ENCODE assay signal across 8 cellular contexts in the genomic region with DNA sequence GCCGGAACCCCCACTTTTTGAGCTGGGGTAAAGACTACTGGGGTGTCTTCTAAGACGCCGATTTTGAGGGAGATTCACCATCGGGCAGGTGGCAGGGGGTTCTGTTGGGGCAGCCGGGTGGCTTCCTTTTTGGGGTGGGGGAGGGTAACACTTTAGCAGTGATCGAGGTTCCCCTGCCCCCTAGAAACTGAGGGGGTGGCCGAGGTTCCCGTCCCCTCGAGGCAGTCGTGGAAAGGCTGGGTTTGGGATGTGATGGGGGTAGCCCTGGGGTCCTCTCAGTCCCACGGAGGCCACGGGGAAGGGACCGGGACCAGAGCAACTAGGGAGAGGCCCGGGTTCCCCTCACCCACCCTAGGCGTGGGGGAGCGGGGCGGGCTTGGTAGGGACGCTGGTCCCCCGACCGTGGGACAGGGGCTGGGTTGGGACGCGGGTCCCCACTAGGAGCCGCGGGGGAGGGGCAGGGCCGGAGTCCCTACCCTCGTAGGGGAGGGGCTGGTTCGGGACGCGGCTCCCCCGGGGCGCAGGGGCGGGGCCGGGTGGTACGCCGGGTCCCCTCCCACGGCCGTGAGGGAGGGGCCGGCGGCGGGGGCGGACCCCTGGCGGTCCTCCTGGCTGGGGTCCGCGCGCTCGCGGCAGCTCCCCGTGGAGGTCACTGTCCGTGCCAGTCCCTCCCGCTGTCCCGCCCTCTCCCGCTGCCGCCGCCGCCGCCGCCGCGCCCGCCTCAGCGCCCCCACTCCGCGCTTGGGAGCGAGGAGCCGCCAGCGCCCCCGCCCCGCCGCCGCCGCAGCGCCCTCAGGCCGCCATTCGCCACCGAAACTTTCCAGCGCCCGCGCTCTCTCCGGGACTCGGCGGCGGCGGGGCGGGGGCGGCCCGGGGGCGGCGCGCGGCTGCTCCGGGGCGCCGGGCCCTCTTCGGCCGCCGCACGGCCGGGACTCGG. TPM values are rescaled to one million over a fixed set of nuclear protein-coding genes. Genes with fewer than 3 reads are reported as not detected.
DNase-seq lines count a peak whose midpoint lies in the region; ATAC-seq and TF ChIP-seq lines count a peak whose summit lies in the region.

A gene (plus strand): TSS at position 624 of the 937 bp plus-strand sequence. CDS start 188,529 bp downstream, outside the sequence.

- H3K4me2 ChIP-seq in H9 (ENCODE audit: insufficient read depth, insufficient read length, low read length) (peak within 1 kb of the TSS; percentile 67), mesenchymal stem cell (ENCODE audit: low read length, poor library complexity, severe bottlenecking) (peak within 1 kb of the TSS; percentile 50)

- ATAC-seq in activated CD8-positive, alpha-beta T cell treated with anti-CD3 and anti-CD28 coated beads for 36 hours: peak; percentile 43
- peak; percentile 32 for ATAC-seq in effector memory CD8-positive, alpha-beta T cell (replicated peaks)
- peak; percentile 19 to 51 for ATAC-seq in stimulated activated naive B cell treated with anti-CD40 and anti-IgM and Interleukin-4, amounts not matched to agents 10 μg/mL and 1 μg/mL and 100 μg/mL, for 72 hours (replicated peaks)

- H3K14ac ChIP-seq in H9 (ENCODE audit: insufficient read depth, low read length) (peak within 1 kb of the TSS; percentile 94), mesenchymal stem cell (ENCODE audit: low read length in 2 of 2) (peak within 1 kb of the TSS; percentile 36 to 60)

- H2BK12ac ChIP-seq in H9 (ENCODE audit: insufficient read length, low read depth, low read length) (no peak within 1 kb of the TSS), mesenchymal stem cell (ENCODE audit: low read length in 2 of 2) (peak within 1 kb of the TSS; percentile 72 to 77)

- no peak within 1 kb of the TSS for H2AK5ac ChIP-seq in H9 (ENCODE audit: insufficient read length, low read length)
- peak within 1 kb of the TSS; percentile 45 for H2AK5ac ChIP-seq in mesenchymal stem cell (ENCODE audit: low read length, severe bottlenecking)

- no peak within 1 kb of the TSS for H4K8ac ChIP-seq in H9 (replicated peaks; ENCODE audit: insufficient read length, low read depth, low read length)
- H4K8ac ChIP-seq in mesenchymal stem cell (ENCODE audit: low read length): peak within 1 kb of the TSS; percentile 75

- peaks cover 18 to 32% of the 10 kb centered on the region in 2 experiments for H3K4me1 Mint-ChIP-seq in H9
- peaks cover 43% of the 10 kb centered on the region for H3K4me1 Mint-ChIP-seq in activated CD8-positive, alpha-beta T cell treated with anti-CD3 and anti-CD28 coated beads for 36 hours (ENCODE audit: low read depth)
- H3K4me1 Mint-ChIP-seq in effector memory CD8-positive, alpha-beta T cell (ENCODE audit: low read depth in 2 of 2): peaks cover 23 to 25% of the 10 kb centered on the region in 2 donors
- peaks cover 22 to 33% of the 10 kb centered on the region in 2 donors for H3K4me1 Mint-ChIP-seq in stimulated activated naive B cell treated with anti-CD40 and anti-IgM and Interleukin-4, amounts not matched to agents 10 μg/mL and 1 μg/mL and 100 μg/mL, for 72 hours

- H4K20me1 ChIP-seq in H9 (ENCODE audit: control insufficient read depth, insufficient read depth, insufficient read length): no peaks in the 10 kb centered on the region

- peak within 1 kb of the TSS in 1 of 3 experiments; percentile 97; a peak in 4 of 7 replicates for H3K27ac Mint-ChIP-seq in H9
- peak within 1 kb of the TSS; percentile 93 for H3K27ac Mint-ChIP-seq in activated CD8-positive, alpha-beta T cell treated with anti-CD3 and anti-CD28 coated beads for 36 hours
- H3K27ac Mint-ChIP-seq in effector memory CD8-positive, alpha-beta T cell: peak within 1 kb of the TSS; percentile 67 to 96
- H3K27ac Mint-ChIP-seq in stimulated activated naive B cell treated with anti-CD40 and anti-IgM and Interleukin-4, amounts not matched to agents 10 μg/mL and 1 μg/mL and 100 μg/mL, for 72 hours: peak within 1 kb of the TSS; percentile 81

- DNase-seq in ELF-1 (ENCODE audit: low read depth, low spot score): peak; percentile 31
- peak; percentile 34 for DNase-seq in H9
- DNase-seq in NCI-H2196 (lab: John Stamatoyannopoulos, UW; ENCODE audit: unreplicated experiment): peak; percentile 12
- peak; percentile 57 for DNase-seq in activated CD8-positive, alpha-beta T cell treated with anti-CD3 and anti-CD28 coated beads for 36 hours
- DNase-seq in effector memory CD8-positive, alpha-beta T cell: peak; percentile 9 to 33 (median 23)
- peak; percentile 45 for DNase-seq in mesenchymal stem cell
- peak; percentile 13 for DNase-seq in stimulated activated naive B cell treated with anti-CD40 and anti-IgM and Interleukin-4, amounts not matched to agents 10 μg/mL and 1 μg/mL and 100 μg/mL, for 72 hours
- no peak for DNase-seq in HPDE6-E6E7 (ENCODE audit: extremely low spot score)

- H4K91ac ChIP-seq in H9 (ENCODE audit: insufficient read length, low read depth, low read length) (peak within 1 kb of the TSS; percentile 12), mesenchymal stem cell (ENCODE audit: low read length) (peak within 1 kb of the TSS; percentile 75)

- peaks cover 5 to 36% of the 10 kb centered on the region in 2 experiments; a peak in 3 of 5 replicates for H3K9me3 Mint-ChIP-seq in H9
- no peaks in the 10 kb centered on the region for H3K9me3 Mint-ChIP-seq in activated CD8-positive, alpha-beta T cell treated with anti-CD3 and anti-CD28 coated beads for 36 hours
- H3K9me3 Mint-ChIP-seq in effector memory CD8-positive, alpha-beta T cell: no peaks in the 10 kb centered on the region
- no peaks in the 10 kb centered on the region for H3K9me3 Mint-ChIP-seq in stimulated activated naive B cell treated with anti-CD40 and anti-IgM and Interleukin-4, amounts not matched to agents 10 μg/mL and 1 μg/mL and 100 μg/mL, for 72 hours

- H3K27me3 ChIP-seq in H9 (ENCODE audit: insufficient read depth, low read length) (no peaks in the 10 kb centered on the region; the same call in 1 of the 2 replicates), mesenchymal stem cell (ENCODE audit: control insufficient read depth in 1 of 2, insufficient read depth in 1 of 2, low read length in 2 of 2) (peaks cover 0 to 2% of the 10 kb centered on the region in 2 experiments)

- no peak within 1 kb of the TSS for H3K56ac ChIP-seq in H9 (ENCODE audit: insufficient read length, low read depth, low read length)

- no peaks in the 10 kb centered on the region for H3K79me1 ChIP-seq in H9 (ENCODE audit: insufficient read depth, low read depth, low read length, poor library complexity, severe bottlenecking)
- no peaks in the 10 kb centered on the region for H3K79me1 ChIP-seq in mesenchymal stem cell (replicated peaks; ENCODE audit: low read length, poor library complexity, severe bottlenecking)

- no peak within 1 kb of the TSS for H2BK120ac ChIP-seq in H9 (ENCODE audit: low read depth, low read length, poor library complexity, severe bottlenecking)
- peak within 1 kb of the TSS; percentile 73 for H2BK120ac ChIP-seq in mesenchymal stem cell (ENCODE audit: low read depth, low read length)

- no peak within 1 kb of the TSS for H2BK15ac ChIP-seq in H9 (ENCODE audit: low read depth, low read length)
- peak within 1 kb of the TSS; percentile 89 for H2BK15ac ChIP-seq in mesenchymal stem cell (ENCODE audit: low read depth, poor library complexity, severe bottlenecking)

- H3K36me3 Mint-ChIP-seq in H9 (ENCODE audit: insufficient read depth in 1 of 3, low read depth in 3 of 3): peaks cover 2 to 12% (median 7%) of the 10 kb centered on the region in 3 experiments
- peaks cover 5% of the 10 kb centered on the region for H3K36me3 Mint-ChIP-seq in activated CD8-positive, alpha-beta T cell treated with anti-CD3 and anti-CD28 coated beads for 36 hours (ENCODE audit: low read depth)
- peaks cover 23% of the 10 kb centered on the region for H3K36me3 Mint-ChIP-seq in effector memory CD8-positive, alpha-beta T cell (ENCODE audit: insufficient read depth)
- peaks cover 6 to 8% of the 10 kb centered on the region in 2 donors for H3K36me3 Mint-ChIP-seq in stimulated activated naive B cell treated with anti-CD40 and anti-IgM and Interleukin-4, amounts not matched to agents 10 μg/mL and 1 μg/mL and 100 μg/mL, for 72 hours

- no peaks in the 10 kb centered on the region for H3K36me3 ChIP-seq in mesenchymal stem cell (ENCODE audit: control insufficient read depth in 1 of 2, insufficient read depth in 2 of 2, low read depth in 1 of 2, low read length in 2 of 2)

- POLR2A ChIA-PET in activated CD8-positive, alpha-beta T cell treated with anti-CD3 and anti-CD28 coated beads for 36 hours (lab: Charles Lee): interaction anchor here (0.6 to 2.6 kb wide), 2 partner anchors 123 to 294 kb away, joined by 3 to 10 read pairs; no protein-coding TSS in a partner anchor

- H3K9me3 ChIP-seq in H9 (ENCODE audit: control insufficient read depth, low read depth, low read length): no peaks in the 10 kb centered on the region
- no peaks in the 10 kb centered on the region for H3K9me3 ChIP-seq in mesenchymal stem cell (ENCODE audit: control insufficient read depth, low read length)

- H2BK5ac ChIP-seq in H9 (ENCODE audit: insufficient read length, low read length) (no peak within 1 kb of the TSS), mesenchymal stem cell (ENCODE audit: low read depth, low read length, poor library complexity, severe bottlenecking) (peak within 1 kb of the TSS; percentile 31)

- no peak within 1 kb of the TSS for H4K5ac ChIP-seq in H9 (ENCODE audit: insufficient read length, low read depth, low read length)

- TF ChIP-seq CTCF in H9 (conservative IDR thresholded peaks at IDR 0.05): no peak
- TF ChIP-seq CTCF in activated CD8-positive, alpha-beta T cell treated with anti-CD3 and anti-CD28 coated beads for 36 hours (IDR thresholded peaks at IDR 0.05): no peak

- H3K27ac ChIP-seq in H9 (ENCODE audit: insufficient read length, low read depth, low read length): no peak within 1 kb of the TSS
- H3K27ac ChIP-seq in mesenchymal stem cell (ENCODE audit: low read length, poor library complexity, severe bottlenecking): peak within 1 kb of the TSS; percentile 45

- peak within 1 kb of the TSS; percentile 75 to 76 for H3K4me3 ChIP-seq in mesenchymal stem cell (ENCODE audit: insufficient read depth in 1 of 2, low read depth in 1 of 2, low read length in 2 of 2)

- no CpG with 5 or more reads among the region's 99 CpGs for WGBS in H9 (ENCODE audit: extremely low coverage, insufficient read length, low lambda C conversion rate)
- WGBS in mesenchymal stem cell: 1% methylated on average over 25 of the region's 99 CpGs

- CTCF ChIA-PET in activated CD8-positive, alpha-beta T cell treated with anti-CD3 and anti-CD28 coated beads for 36 hours (lab: Charles Lee): no interaction called here

- H2BK20ac ChIP-seq in H9 (ENCODE audit: low read depth, low read length, poor library complexity, severe bottlenecking): no peak within 1 kb of the TSS

- peaks cover 22% of the 10 kb centered on the region for H3K27me3 Mint-ChIP-seq in H9 (ENCODE audit: low read depth)
- H3K27me3 Mint-ChIP-seq in activated CD8-positive, alpha-beta T cell treated with anti-CD3 and anti-CD28 coated beads for 36 hours: no peaks in the 10 kb centered on the region
- no peaks in the 10 kb centered on the region for H3K27me3 Mint-ChIP-seq in effector memory CD8-positive, alpha-beta T cell
- peaks cover 0 to 19% of the 10 kb centered on the region in 2 donors for H3K27me3 Mint-ChIP-seq in stimulated activated naive B cell treated with anti-CD40 and anti-IgM and Interleukin-4, amounts not matched to agents 10 μg/mL and 1 μg/mL and 100 μg/mL, for 72 hours

- H2AFZ ChIP-seq in H9 (ENCODE audit: low read length): no peak within 1 kb of the TSS
- H2AFZ ChIP-seq in mesenchymal stem cell (ENCODE audit: low read depth, low read length): no peak within 1 kb of the TSS

- H3K4me1 ChIP-seq in H9 (ENCODE audit: insufficient read depth, low read length) (peaks cover 9% of the 10 kb centered on the region), mesenchymal stem cell (ENCODE audit: control insufficient read depth, insufficient read depth, low read depth, low read length) (peaks cover 6% of the 10 kb centered on the region)

- 0 out of 2 replicates have a peak within 1 kb of the TSS, but pooled peaks have one; percentile 46 for H3K4ac ChIP-seq in H9 (ENCODE audit: low read depth, low read length)
- H3K4ac ChIP-seq in mesenchymal stem cell (ENCODE audit: low read depth in 1 of 2, low read length in 2 of 2): peak within 1 kb of the TSS in 1 of 2 experiments; percentile 69

- H3K9ac ChIP-seq in H9 (ENCODE audit: extremely low read depth, insufficient read length, low read length) (peak within 1 kb of the TSS; percentile 43), mesenchymal stem cell (ENCODE audit: low read length) (peak within 1 kb of the TSS; percentile 74)

- H3K18ac ChIP-seq in H9 (ENCODE audit: insufficient read length, low read depth, low read length) (peak within 1 kb of the TSS; percentile 88), mesenchymal stem cell (ENCODE audit: low read depth in 1 of 2, low read length in 2 of 2) (peak within 1 kb of the TSS; percentile 80 to 83)

- intact Hi-C loops in activated CD8-positive, alpha-beta T cell treated with anti-CD3 and anti-CD28 coated beads for 36 hours (cut with micrococcal nuclease): loop anchor here (10.0 kb wide), 2 partner anchors 180 to 240 kb away; no protein-coding TSS in a partner anchor

- H3K79me2 ChIP-seq in H9 (ENCODE audit: insufficient read depth, low read length): peaks cover 4% of the 10 kb centered on the region; the same call in 1 of the 2 replicates

- H3T11ph ChIP-seq in H9 (ENCODE audit: low read length): no peak within 1 kb of the TSS

- H3K23ac ChIP-seq in H9 (ENCODE audit: insufficient read length, low read depth, low read length) (no peak within 1 kb of the TSS), mesenchymal stem cell (ENCODE audit: low read length in 2 of 2) (no peak within 1 kb of the TSS)

- peaks cover 20% of the 10 kb centered on the region for H3K23me2 ChIP-seq in H9 (ENCODE audit: insufficient read length, low read depth, low read length, poor library complexity, severe bottlenecking)

- H3K4me3 Mint-ChIP-seq in H9: peak within 1 kb of the TSS; percentile 62 to 85
- peak within 1 kb of the TSS; percentile 76 for H3K4me3 Mint-ChIP-seq in activated CD8-positive, alpha-beta T cell treated with anti-CD3 and anti-CD28 coated beads for 36 hours
- H3K4me3 Mint-ChIP-seq in effector memory CD8-positive, alpha-beta T cell: peak within 1 kb of the TSS; percentile 78 to 82
- peak within 1 kb of the TSS; percentile 78 to 83 for H3K4me3 Mint-ChIP-seq in stimulated activated naive B cell treated with anti-CD40 and anti-IgM and Interleukin-4, amounts not matched to agents 10 μg/mL and 1 μg/mL and 100 μg/mL, for 72 hours

RNA-seq across cellular contexts. Expression of the gene that starts here (rescaled TPM):
- 24.1 and 26.0 TPM in 2 replicates for total RNA-seq in H9 (2021)
- 10 to 100 TPM; 28.9 to 32.0 TPM for total RNA-seq in activated CD8-positive, alpha-beta T cell treated with anti-CD3 and anti-CD28 coated beads for 36 hours
- 28.2 TPM for polyA plus RNA-seq in mesenchymal stem cell (2013, experiment 1 of 2)
- polyA plus RNA-seq in mesenchymal stem cell (2013, experiment 2 of 2): 28.2 TPM
